Comparison of ENCODE assay signal across 23 cellular contexts in the genomic region with DNA sequence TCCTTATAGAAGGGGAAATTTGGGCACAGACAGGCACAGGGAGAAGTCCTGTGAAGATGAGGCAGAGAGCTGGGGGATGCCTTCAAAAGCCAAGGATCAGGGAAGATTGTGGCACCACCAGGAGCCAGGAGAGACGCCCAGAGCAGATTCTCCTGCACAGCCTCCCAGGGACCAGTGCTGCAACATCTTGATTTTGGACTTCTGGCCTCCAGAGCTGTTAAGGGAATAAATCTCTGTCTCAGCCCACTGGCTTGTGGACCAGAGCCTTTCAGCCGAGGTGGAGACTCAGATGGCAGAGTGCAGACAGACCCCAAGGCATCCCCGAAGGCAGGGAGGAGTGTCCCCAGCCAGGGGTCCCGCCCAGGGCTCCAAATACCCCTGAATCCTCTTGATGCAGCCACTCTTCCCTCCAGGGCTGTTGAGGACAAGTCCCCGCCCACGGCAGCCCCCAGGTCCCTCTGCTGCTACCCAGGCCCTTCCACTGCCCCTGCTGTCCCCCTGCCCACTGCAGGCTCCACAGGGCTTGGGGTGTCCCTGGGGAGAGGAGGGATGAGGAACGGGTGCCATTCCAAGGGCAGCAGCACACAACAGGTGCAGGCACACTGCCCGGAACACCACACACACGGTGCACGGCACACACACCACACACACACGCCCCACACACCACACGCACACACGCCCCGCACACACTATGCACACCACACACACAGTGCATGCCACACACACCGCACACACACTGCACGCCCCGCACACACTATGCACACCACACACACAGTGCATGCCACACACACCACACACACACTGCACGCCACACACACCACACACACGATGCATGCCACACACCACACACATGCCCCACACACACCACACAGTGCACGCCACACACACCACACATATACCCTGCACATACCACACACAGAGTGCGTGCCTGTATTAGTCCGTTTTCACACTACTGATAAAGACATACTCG.
DNase-seq lines count a peak whose midpoint lies in the region; ATAC-seq, FAIRE-seq and TF ChIP-seq lines count a peak whose summit lies in the region.
"Had no signal": no experiment of that assay in that cellular context is flagged by ENCODE, and none has a peak within 500 bp of the region (broad histone marks: within the 10 kb centered on the region; RNA-seq: fewer than 3 reads in every experiment).

No MANE protein-coding gene starts in this region.

- no peak overlapping the region for H3K9ac ChIP-seq in kidney (ENCODE audit: low read length in 2 of 2)

- no peak for TF ChIP-seq POLR2A in sigmoid colon (IDR thresholded peaks at IDR 0.05)

- H3K4me3 ChIP-seq in left ventricle myocardium inferior (no peak overlapping the region), kidney (ENCODE audit: low read length in 2 of 2) (no peak overlapping the region), sigmoid colon (no peak overlapping the region)
- H3K4me3 ChIP-seq: GM12878, hepatocyte, MG63, right atrium auricular region, testis had no signal

- TF ChIP-seq EP300 in sigmoid colon (IDR thresholded peaks at IDR 0.05): no peak

- H3K27me3 ChIP-seq in left ventricle myocardium inferior (ENCODE audit: low read depth): peaks cover 49% of the 10 kb centered on the region
- peaks cover 0 to 5% (median 0%) of the 10 kb centered on the region in 3 donors for H3K27me3 ChIP-seq in sigmoid colon
- H3K27me3 ChIP-seq: foreskin keratinocyte, hepatocyte, right atrium auricular region, testis had no signal

- H3K27ac ChIP-seq in left ventricle myocardium inferior (replicated peaks): no peak overlapping the region
- H3K27ac ChIP-seq in kidney (ENCODE audit: low read depth in 2 of 2, low read length in 2 of 2): no peak overlapping the region
- H3K27ac ChIP-seq in sigmoid colon: no peak overlapping the region
- H3K27ac ChIP-seq: foreskin keratinocyte, hepatocyte, right atrium auricular region, testis, VCaP had no signal

- 83 to 86% methylated on average over 23 of the region's 23 CpGs for WGBS in sigmoid colon, 2 donors

- DNase-seq in left cardiac atrium: peak; percentile 2
- DNase-seq in left ventricle myocardium inferior: no peak
- DNase-seq in kidney: peak; percentile 45
- DNase-seq in sigmoid colon: peak; percentile 17
- no peak for DNase-seq in OCI-M1 (lab: John Stamatoyannopoulos, UW)
- no peak for DNase-seq in stimulated activated naive CD4-positive, alpha-beta T cell (lab: John Stamatoyannopoulos, UW)
- no peak for DNase-seq in NCI-H1048 (lab: John Stamatoyannopoulos, UW)
- DNase-seq: 8988T; activated CD4-positive, alpha-beta T cell treated with anti-CD3 and anti-CD28 coated beads, Interleukin-2, amount 50 U/mL, for 1 hour; COR-L47; DND-41; effector memory CD4-positive, alpha-beta T cell; MG63; NCI-H1436; NK-92 treated with Interleukin-12 subunit alpha and Interleukin-12 subunit beta, amount 100 ng/mL, for 24 hours; testis had no signal

- TF ChIP-seq CTCF in left ventricle myocardium inferior (IDR thresholded peaks at IDR 0.05; ENCODE audit: borderline replicate concordance): no peak
- TF ChIP-seq CTCF in kidney (IDR thresholded peaks at IDR 0.05; ENCODE audit: borderline replicate concordance, extremely low read depth, insufficient read depth): no peak
- no peak for TF ChIP-seq CTCF in sigmoid colon (IDR thresholded peaks at IDR 0.05)

- no peak for FAIRE-seq in kidney (lab: Jason Lieb, UNC)
- FAIRE-seq: GM12878, GM19239 had no signal

- H3K4me1 ChIP-seq in left ventricle myocardium inferior (no peaks in the 10 kb centered on the region), kidney (ENCODE audit: control insufficient read depth in 1 of 2, insufficient read depth in 1 of 2, low read depth in 1 of 2, low read length in 2 of 2) (no peaks in the 10 kb centered on the region), sigmoid colon (no peaks in the 10 kb centered on the region)
- H3K4me1 ChIP-seq: foreskin keratinocyte, right atrium auricular region, testis had no signal

- ATAC-seq in left cardiac atrium (no peak), HG03196 (IDR thresholded peaks at IDR 0.05; ENCODE audit: unreplicated experiment) (no peak)
- ATAC-seq: GM12878 had no signal

- H3K9me3 ChIP-seq in left ventricle myocardium inferior (replicated peaks) (peaks cover 22% of the 10 kb centered on the region), kidney (ENCODE audit: control insufficient read depth in 1 of 2, low read length in 2 of 2) (no peaks in the 10 kb centered on the region), sigmoid colon (peaks cover 0 to 7% (median 3%) of the 10 kb centered on the region in 4 donors)
- H3K9me3 ChIP-seq: testis had no signal

- no peaks in the 10 kb centered on the region for H3K36me3 ChIP-seq in left ventricle myocardium inferior
- H3K36me3 ChIP-seq in kidney (ENCODE audit: control insufficient read depth in 1 of 2, insufficient read depth in 2 of 2, low read length in 2 of 2): no peaks in the 10 kb centered on the region
- no peaks in the 10 kb centered on the region for H3K36me3 ChIP-seq in sigmoid colon
- H3K36me3 ChIP-seq: MG63, right atrium auricular region had no signal

- intact Hi-C loops in left cardiac atrium (cut with DNase I) (no loop called here), left ventricle myocardium inferior (cut with micrococcal nuclease) (no loop called here), kidney (cut with DNase I) (no loop called here), sigmoid colon (cut with DNase I) (no loop called here)

Comparison
In these comparisons a context has a peak if more than half of its experiments do, and no peak if none do; other contexts are left out.
1. DNase-seq: peak in left cardiac atrium (single experiment), kidney (single experiment) and sigmoid colon (single experiment); none in left ventricle myocardium inferior (single experiment), OCI-M1 (single experiment), stimulated activated naive CD4-positive, alpha-beta T cell (0 of 6) and NCI-H1048 (single experiment).